In genomic region chr22:19477321-19478085, GRCh38 we compare ENCODE assay signal across 8 cellular contexts. TPM values are rescaled to one million over a fixed set of nuclear protein-coding genes. Genes with fewer than 3 reads are reported as not detected.
DNase-seq lines count a peak whose midpoint lies in the region; ATAC-seq and TF ChIP-seq lines count a peak whose summit lies in the region.

No MANE protein-coding gene starts in this region.

- no peak for TF ChIP-seq CTCF in CD8-positive, alpha-beta T cell (IDR thresholded peaks at IDR 0.05)
- TF ChIP-seq CTCF in breast epithelium (IDR thresholded peaks at IDR 0.05), result no peak

- intact Hi-C loops in CD8-positive, alpha-beta T cell (cut with DNase I, micrococcal nuclease), result loop anchor here (1.0 to 10.0 kb wide), 9 partner anchors 87 to 1440 kb away; partner anchors contain the start of genes CLTCL1 (in 2 of the 2), CRKL (in 1 of the 2), GNB1L (in 1 of the 2) and RTL10 (in 1 of the 2)
- intact Hi-C loops in breast epithelium (cut with DNase I; ENCODE audit: low total_unique reads), result no loop called here

- H3K27me3 ChIP-seq in CD8-positive, alpha-beta T cell (ENCODE audit: insufficient read depth, low read length), result no peaks in the 10 kb centered on the region
- H3K27me3 ChIP-seq in breast epithelium, result no peaks in the 10 kb centered on the region
- H3K27me3 ChIP-seq in muscle layer of colon (ENCODE audit: control insufficient read depth in 1 of 2, insufficient read depth in 2 of 2, low read length in 2 of 2), result no peaks in the 10 kb centered on the region

- POLR2A ChIA-PET in CD8-positive, alpha-beta T cell (lab: Charles Lee), result interaction anchor here (0.7 to 2.8 kb wide), 7 partner anchors 30 to 367 kb away, joined by 3 to 19 read pairs (median 4); partner anchors contain the start of genes C22orf39, ESS2, HIRA and MRPL40

- ATAC-seq in CD8-positive, alpha-beta T cell, result no peak
- ATAC-seq in GM19397 (IDR thresholded peaks at IDR 0.05; ENCODE audit: unreplicated experiment) (no peak), GM18907 (IDR thresholded peaks at IDR 0.05; ENCODE audit: unreplicated experiment) (no peak)

- no peaks in the 10 kb centered on the region for H3K9me3 ChIP-seq in CD8-positive, alpha-beta T cell (ENCODE audit: low read length)
- H3K9me3 ChIP-seq in KOPT-K1 (ENCODE audit: insufficient read depth, low read length, poor library complexity, severe bottlenecking) (no peaks in the 10 kb centered on the region), breast epithelium (no peaks in the 10 kb centered on the region), muscle layer of colon (ENCODE audit: low read length) (no peaks in the 10 kb centered on the region)

- H3K27ac Mint-ChIP-seq in CD8-positive, alpha-beta T cell, result peak overlapping the region; percentile 58

- no peak for DNase-seq in CD8-positive, alpha-beta T cell
- no peak for DNase-seq in breast epithelium (ENCODE audit: low spot score in 2 of 2)
- no peak for DNase-seq in HuH-7.5 (ENCODE audit: low spot score)
- no peak for DNase-seq in activated CD4-positive, alpha-beta T cell treated with anti-CD3 and anti-CD28 coated beads, Interleukin-2, amount 50 U/mL, for 4 hours

- peak overlapping the region; percentile 97 for H3K27ac ChIP-seq in CD8-positive, alpha-beta T cell (ENCODE audit: low read depth, low read length)
- peak overlapping the region; percentile 94 for H3K27ac ChIP-seq in KOPT-K1 (ENCODE audit: low read depth, low read length, poor library complexity, severe bottlenecking)
- H3K27ac ChIP-seq in breast epithelium, result no peak overlapping the region
- no peak overlapping the region for H3K27ac ChIP-seq in muscle layer of colon (ENCODE audit: low read depth, low read length)

- peaks cover 15% of the 10 kb centered on the region for H3K4me1 ChIP-seq in CD8-positive, alpha-beta T cell (ENCODE audit: insufficient read depth, low read length)
- H3K4me1 ChIP-seq in breast epithelium (peaks cover 5% of the 10 kb centered on the region in 2 donors), muscle layer of colon (ENCODE audit: insufficient read depth, low read length) (peaks cover 28% of the 10 kb centered on the region)

- no peaks in the 10 kb centered on the region for H3K27me3 Mint-ChIP-seq in CD8-positive, alpha-beta T cell (ENCODE audit: low read depth)

- H3K36me3 ChIP-seq in CD8-positive, alpha-beta T cell (ENCODE audit: insufficient read depth, low read length), result peaks cover 14% of the 10 kb centered on the region
- H3K36me3 ChIP-seq in KOPT-K1 (ENCODE audit: insufficient read depth, low read length) (peaks cover 50% of the 10 kb centered on the region), breast epithelium (no peaks in the 10 kb centered on the region), muscle layer of colon (ENCODE audit: insufficient read depth, low read length) (peaks cover 22% of the 10 kb centered on the region)

- H3K4me3 Mint-ChIP-seq in CD8-positive, alpha-beta T cell, result peak overlapping the region; percentile 96

- CTCF ChIA-PET in CD8-positive, alpha-beta T cell (lab: Charles Lee), result interaction anchor here (0.6 to 4.5 kb wide), 18 partner anchors 11 to 371 kb away, joined by 3 to 19 read pairs (median 3); partner anchors contain the start of gene ESS2

- peak overlapping the region; percentile 69 for H3K4me3 ChIP-seq in CD8-positive, alpha-beta T cell (ENCODE audit: low read depth, low read length)
- H3K4me3 ChIP-seq in breast epithelium (peak overlapping the region; percentile 87 to 99 (median 93)), muscle layer of colon (ENCODE audit: low read depth in 1 of 2, low read length in 2 of 2) (peak overlapping the region in 1 of 2 donors; percentile 87)

- H3K4me1 Mint-ChIP-seq in CD8-positive, alpha-beta T cell (ENCODE audit: low read depth), result peaks cover 37% of the 10 kb centered on the region

- TF ChIP-seq POLR2A in breast epithelium (IDR thresholded peaks at IDR 0.05), result no peak

- H3K36me3 Mint-ChIP-seq in CD8-positive, alpha-beta T cell, result peaks cover 37% of the 10 kb centered on the region

- H3K9ac ChIP-seq in muscle layer of colon (ENCODE audit: low read length), result peak overlapping the region; percentile 89

- no peaks in the 10 kb centered on the region for H3K9me3 Mint-ChIP-seq in CD8-positive, alpha-beta T cell

RNA-seq across cellular contexts. Expression of gene UFD1, which starts 1.5 kb away (rescaled TPM):
- 10 to 100 TPM; 67.8 to 70.8 TPM for total RNA-seq in CD8-positive, alpha-beta T cell
- total RNA-seq in breast epithelium, result 10 to 100 TPM; 30.8 to 51.0 (median 31.8) TPM

RNA-seq across cellular contexts. Expression of gene CDC45, which starts 2.2 kb away (rescaled TPM):
- 1 to 10 TPM; 1.8 to 2.3 TPM for total RNA-seq in CD8-positive, alpha-beta T cell
- under 1 TPM in 1 of 3 donors, not detected in 2; 0.48 TPM for total RNA-seq in breast epithelium

RNA-seq across cellular contexts. Expression of gene C22orf39, which starts 30.0 kb away (rescaled TPM):
- total RNA-seq in CD8-positive, alpha-beta T cell, result 10 to 100 TPM; 31.0 to 34.1 TPM
- total RNA-seq in breast epithelium, result 100 to 1,000 TPM in 1 of 3 donors, 10 to 100 TPM in 2; 46.7 to 111 (median 54.4) TPM

RNA-seq across cellular contexts. Expression of gene MRPL40, which starts 45.2 kb away (rescaled TPM):
- 10 to 100 TPM in 1 of 2 experiments, 1 to 10 TPM in 1; 9.9 to 10.5 TPM for total RNA-seq in CD8-positive, alpha-beta T cell
- total RNA-seq in breast epithelium, result 10 to 100 TPM; 25.3 to 36.0 (median 31.8) TPM

RNA-seq across cellular contexts. Expression of gene HIRA, which starts 46.0 kb away (rescaled TPM):
- 10 to 100 TPM; 16.1 to 16.7 TPM for total RNA-seq in CD8-positive, alpha-beta T cell
- 10 to 100 TPM; 13.5 to 22.9 (median 18.4) TPM for total RNA-seq in breast epithelium

Comparison
In these comparisons a context has a peak if more than half of its experiments do, and no peak if none do; other contexts are left out.
1. H3K27ac ChIP-seq: peak in CD8-positive, alpha-beta T cell (single experiment) and KOPT-K1 (single experiment); none in breast epithelium (0 of 2) and muscle layer of colon (single experiment).